ENCODE assay signal across 22 cellular contexts in the genomic region with DNA sequence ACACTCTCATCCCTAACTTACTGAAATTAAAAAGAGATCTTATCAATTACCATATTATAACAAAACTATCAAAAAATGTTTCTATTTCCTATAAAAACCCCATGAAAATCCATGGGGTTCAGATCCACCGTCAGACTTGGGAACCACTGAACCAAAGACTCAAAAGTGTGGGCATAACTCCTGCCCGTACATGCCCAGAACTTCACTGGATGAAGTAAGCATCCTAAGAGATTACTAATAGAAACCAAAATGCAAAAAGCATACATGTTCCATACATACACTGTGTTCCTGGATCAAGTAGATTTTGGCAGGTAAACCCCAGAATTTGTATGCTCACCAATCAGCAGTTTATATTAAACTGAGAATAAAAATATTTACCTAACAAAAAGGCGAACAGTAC.
"Had no signal": no experiment of that assay in that cellular context is flagged by ENCODE, and none has a peak within 500 bp of the region (broad histone marks: within the 10 kb centered on the region; RNA-seq: fewer than 3 reads in every experiment).

No MANE protein-coding gene starts in this region.

- H3K27me3 ChIP-seq: esophagus muscularis mucosa, pancreas, right lobe of liver, transverse colon had no signal

- H3K4me1 ChIP-seq: transverse colon had no signal

- DNase-seq: cerebellar nuclear complex; cortex of kidney; effector memory CD8-positive, alpha-beta T cell; hypothalamus; immature natural killer cell; islet precursor cell; left ventricle myocardium superior; lower lobe of right lung; natural killer cell; occipital lobe; pancreas; right lobe of liver; stimulated activated CD4-positive, alpha-beta T cell treated with anti-CD3 and anti-CD28 coated beads, Interleukin-2, amount 100 ng/mL, for 24 hours; stimulated activated CD4-positive, alpha-beta T cell treated with anti-CD3 and anti-CD28 coated beads, Interleukin-4, amount 100 ng/mL, for 24 hours; stimulated activated naive CD8-positive, alpha-beta T cell treated with anti-CD3 and anti-CD28 coated beads, Interleukin-15, Interleukin-2, amounts not matched to agents 100 U/mL and 50 U/mL, for 24 hours; transverse colon had no signal

- H3K27ac Mint-ChIP-seq: effector memory CD8-positive, alpha-beta T cell; memory B cell; natural killer cell; progenitor cell of endocrine pancreas; stimulated activated memory B cell treated with anti-CD40 and anti-IgM and Interleukin-4, amounts not matched to agents 10 μg/mL and 1 μg/mL and 100 μg/mL, for 72 hours had no signal

- H3K9me3 ChIP-seq: esophagus muscularis mucosa, lower lobe of right lung, pancreas, right lobe of liver, transverse colon had no signal

- ATAC-seq: effector memory CD8-positive, alpha-beta T cell; left ventricle myocardium superior; lower lobe of right lung; natural killer cell; pancreas; right lobe of liver; stimulated activated memory B cell treated with anti-CD40 and anti-IgM and Interleukin-4, amounts not matched to agents 10 μg/mL and 1 μg/mL and 100 μg/mL, for 72 hours; stimulated activated naive CD8-positive, alpha-beta T cell treated with anti-CD3 and anti-CD28 coated beads, Interleukin-15, Interleukin-2, amounts not matched to agents 100 U/mL and 50 U/mL, for 24 hours had no signal

- H3K4me3 ChIP-seq: esophagus muscularis mucosa, lower lobe of right lung, pancreas, right lobe of liver, transverse colon had no signal

- H3K36me3 Mint-ChIP-seq: natural killer cell had no signal

- H3K36me3 ChIP-seq: pancreas, transverse colon had no signal

- H3K4me3 Mint-ChIP-seq: effector memory CD8-positive, alpha-beta T cell; immature natural killer cell; memory B cell; natural killer cell; stimulated activated memory B cell treated with anti-CD40 and anti-IgM and Interleukin-4, amounts not matched to agents 10 μg/mL and 1 μg/mL and 100 μg/mL, for 72 hours had no signal

- FAIRE-seq: endometrium, frontal cortex, pancreas had no signal

- H3K27ac ChIP-seq: esophagus muscularis mucosa, lower lobe of right lung, pancreas, right lobe of liver, transverse colon had no signal

- H3K9me3 Mint-ChIP-seq: effector memory CD8-positive, alpha-beta T cell; immature natural killer cell; memory B cell; natural killer cell; stimulated activated memory B cell treated with anti-CD40 and anti-IgM and Interleukin-4, amounts not matched to agents 10 μg/mL and 1 μg/mL and 100 μg/mL, for 72 hours had no signal
